In the genomic region with DNA sequence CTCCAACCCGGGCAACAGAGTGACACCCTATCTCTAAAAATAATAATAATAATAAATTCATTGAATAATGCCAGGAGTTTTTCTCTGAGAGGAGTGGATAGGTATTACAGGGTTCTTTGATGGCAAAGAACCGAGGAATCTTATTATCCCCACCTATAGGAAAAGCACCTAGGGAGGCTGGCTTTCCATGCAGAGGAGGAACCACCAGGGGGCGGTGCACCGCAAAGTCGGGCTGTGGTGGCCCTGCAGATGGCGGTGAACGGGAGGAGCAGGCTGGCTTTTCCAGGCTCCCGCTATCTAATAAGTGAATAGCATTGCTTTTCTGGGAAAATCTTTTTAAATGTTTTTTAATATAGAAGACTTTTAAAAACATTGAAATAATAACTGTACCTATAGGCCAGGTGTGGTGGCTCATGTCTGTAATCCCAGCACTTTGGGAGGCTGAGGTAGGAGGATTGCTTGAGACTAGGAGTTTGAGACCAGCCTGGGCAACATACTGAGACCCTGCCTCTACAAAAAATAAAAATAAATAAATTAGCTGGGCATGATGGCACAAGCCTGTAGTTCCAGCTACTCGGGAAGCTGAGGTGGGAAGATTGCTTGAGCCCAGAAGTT, we compare ENCODE assay signal across 1 cellular context.
TF ChIP-seq lines count a peak whose summit lies in the region.

No MANE protein-coding gene starts in this region.

TF ChIP-seq in GM23338, 12 proteins besides CTCF, POLR2A, EP300 and RAD21 (continued from another document):
- TF ChIP-seq, protein P1, sequence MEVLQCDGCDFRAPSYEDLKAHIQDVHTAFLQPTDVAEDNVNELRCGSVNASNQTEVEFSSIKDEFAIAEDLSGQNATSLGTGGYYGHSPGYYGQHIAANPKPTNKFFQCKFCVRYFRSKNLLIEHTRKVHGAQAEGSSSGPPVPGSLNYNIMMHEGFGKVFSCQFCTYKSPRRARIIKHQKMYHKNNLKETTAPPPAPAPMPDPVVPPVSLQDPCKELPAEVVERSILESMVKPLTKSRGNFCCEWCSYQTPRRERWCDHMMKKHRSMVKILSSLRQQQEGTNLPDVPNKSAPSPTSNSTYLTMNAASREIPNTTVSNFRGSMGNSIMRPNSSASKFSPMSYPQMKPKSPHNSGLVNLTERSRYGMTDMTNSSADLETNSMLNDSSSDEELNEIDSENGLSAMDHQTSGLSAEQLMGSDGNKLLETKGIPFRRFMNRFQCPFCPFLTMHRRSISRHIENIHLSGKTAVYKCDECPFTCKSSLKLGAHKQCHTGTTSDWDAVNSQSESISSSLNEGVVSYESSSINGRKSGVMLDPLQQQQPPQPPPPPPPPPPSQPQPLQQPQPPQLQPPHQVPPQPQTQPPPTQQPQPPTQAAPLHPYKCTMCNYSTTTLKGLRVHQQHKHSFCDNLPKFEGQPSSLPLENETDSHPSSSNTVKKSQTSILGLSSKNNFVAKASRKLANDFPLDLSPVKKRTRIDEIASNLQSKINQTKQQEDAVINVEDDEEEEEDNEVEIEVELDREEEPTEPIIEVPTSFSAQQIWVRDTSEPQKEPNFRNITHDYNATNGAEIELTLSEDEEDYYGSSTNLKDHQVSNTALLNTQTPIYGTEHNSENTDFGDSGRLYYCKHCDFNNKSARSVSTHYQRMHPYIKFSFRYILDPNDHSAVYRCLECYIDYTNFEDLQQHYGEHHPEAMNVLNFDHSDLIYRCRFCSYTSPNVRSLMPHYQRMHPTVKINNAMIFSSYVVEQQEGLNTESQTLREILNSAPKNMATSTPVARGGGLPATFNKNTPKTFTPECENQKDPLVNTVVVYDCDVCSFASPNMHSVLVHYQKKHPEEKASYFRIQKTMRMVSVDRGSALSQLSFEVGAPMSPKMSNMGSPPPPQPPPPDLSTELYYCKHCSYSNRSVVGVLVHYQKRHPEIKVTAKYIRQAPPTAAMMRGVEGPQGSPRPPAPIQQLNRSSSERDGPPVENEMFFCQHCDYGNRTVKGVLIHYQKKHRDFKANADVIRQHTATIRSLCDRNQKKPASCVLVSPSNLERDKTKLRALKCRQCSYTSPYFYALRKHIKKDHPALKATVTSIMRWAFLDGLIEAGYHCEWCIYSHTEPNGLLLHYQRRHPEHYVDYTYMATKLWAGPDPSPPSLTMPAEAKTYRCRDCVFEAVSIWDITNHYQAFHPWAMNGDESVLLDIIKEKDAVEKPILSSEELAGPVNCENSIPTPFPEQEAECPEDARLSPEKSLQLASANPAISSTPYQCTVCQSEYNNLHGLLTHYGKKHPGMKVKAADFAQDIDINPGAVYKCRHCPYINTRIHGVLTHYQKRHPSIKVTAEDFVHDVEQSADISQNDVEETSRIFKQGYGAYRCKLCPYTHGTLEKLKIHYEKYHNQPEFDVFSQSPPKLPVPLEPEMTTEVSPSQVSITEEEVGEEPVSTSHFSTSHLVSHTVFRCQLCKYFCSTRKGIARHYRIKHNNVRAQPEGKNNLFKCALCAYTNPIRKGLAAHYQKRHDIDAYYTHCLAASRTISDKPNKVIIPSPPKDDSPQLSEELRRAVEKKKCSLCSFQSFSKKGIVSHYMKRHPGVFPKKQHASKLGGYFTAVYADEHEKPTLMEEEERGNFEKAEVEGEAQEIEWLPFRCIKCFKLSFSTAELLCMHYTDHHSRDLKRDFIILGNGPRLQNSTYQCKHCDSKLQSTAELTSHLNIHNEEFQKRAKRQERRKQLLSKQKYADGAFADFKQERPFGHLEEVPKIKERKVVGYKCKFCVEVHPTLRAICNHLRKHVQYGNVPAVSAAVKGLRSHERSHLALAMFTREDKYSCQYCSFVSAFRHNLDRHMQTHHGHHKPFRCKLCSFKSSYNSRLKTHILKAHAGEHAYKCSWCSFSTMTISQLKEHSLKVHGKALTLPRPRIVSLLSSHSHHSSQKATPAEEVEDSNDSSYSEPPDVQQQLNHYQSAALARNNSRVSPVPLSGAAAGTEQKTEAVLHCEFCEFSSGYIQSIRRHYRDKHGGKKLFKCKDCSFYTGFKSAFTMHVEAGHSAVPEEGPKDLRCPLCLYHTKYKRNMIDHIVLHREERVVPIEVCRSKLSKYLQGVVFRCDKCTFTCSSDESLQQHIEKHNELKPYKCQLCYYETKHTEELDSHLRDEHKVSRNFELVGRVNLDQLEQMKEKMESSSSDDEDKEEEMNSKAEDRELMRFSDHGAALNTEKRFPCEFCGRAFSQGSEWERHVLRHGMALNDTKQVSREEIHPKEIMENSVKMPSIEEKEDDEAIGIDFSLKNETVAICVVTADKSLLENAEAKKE (CRISPR knock-in tag; IDR thresholded peaks at IDR 0.05) = no peak
- no peak for TF ChIP-seq CREB1 (CRISPR knock-in tag; IDR thresholded peaks at IDR 0.05; ENCODE audit: low read depth)
- TF ChIP-seq, protein P2, sequence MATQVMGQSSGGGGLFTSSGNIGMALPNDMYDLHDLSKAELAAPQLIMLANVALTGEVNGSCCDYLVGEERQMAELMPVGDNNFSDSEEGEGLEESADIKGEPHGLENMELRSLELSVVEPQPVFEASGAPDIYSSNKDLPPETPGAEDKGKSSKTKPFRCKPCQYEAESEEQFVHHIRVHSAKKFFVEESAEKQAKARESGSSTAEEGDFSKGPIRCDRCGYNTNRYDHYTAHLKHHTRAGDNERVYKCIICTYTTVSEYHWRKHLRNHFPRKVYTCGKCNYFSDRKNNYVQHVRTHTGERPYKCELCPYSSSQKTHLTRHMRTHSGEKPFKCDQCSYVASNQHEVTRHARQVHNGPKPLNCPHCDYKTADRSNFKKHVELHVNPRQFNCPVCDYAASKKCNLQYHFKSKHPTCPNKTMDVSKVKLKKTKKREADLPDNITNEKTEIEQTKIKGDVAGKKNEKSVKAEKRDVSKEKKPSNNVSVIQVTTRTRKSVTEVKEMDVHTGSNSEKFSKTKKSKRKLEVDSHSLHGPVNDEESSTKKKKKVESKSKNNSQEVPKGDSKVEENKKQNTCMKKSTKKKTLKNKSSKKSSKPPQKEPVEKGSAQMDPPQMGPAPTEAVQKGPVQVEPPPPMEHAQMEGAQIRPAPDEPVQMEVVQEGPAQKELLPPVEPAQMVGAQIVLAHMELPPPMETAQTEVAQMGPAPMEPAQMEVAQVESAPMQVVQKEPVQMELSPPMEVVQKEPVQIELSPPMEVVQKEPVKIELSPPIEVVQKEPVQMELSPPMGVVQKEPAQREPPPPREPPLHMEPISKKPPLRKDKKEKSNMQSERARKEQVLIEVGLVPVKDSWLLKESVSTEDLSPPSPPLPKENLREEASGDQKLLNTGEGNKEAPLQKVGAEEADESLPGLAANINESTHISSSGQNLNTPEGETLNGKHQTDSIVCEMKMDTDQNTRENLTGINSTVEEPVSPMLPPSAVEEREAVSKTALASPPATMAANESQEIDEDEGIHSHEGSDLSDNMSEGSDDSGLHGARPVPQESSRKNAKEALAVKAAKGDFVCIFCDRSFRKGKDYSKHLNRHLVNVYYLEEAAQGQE (IDR thresholded peaks at IDR 0.05; ENCODE audit: unreplicated experiment) = no peak
